ENCODE assay signal across 16 cellular contexts in genomic region chr20:278607-279571, GRCh38. TPM values are rescaled to one million over a fixed set of nuclear protein-coding genes. Genes with fewer than 3 reads are reported as not detected.
DNase-seq lines count a peak whose midpoint lies in the region; ATAC-seq and TF ChIP-seq lines count a peak whose summit lies in the region.
"Had no signal": no experiment of that assay in that cellular context is flagged by ENCODE, and none has a peak within 500 bp of the region (broad histone marks: within the 10 kb centered on the region; RNA-seq: fewer than 3 reads in every experiment).

No MANE protein-coding gene starts in this region.

- no peaks in the 10 kb centered on the region for H3K9me3 Mint-ChIP-seq in activated CD8-positive, alpha-beta memory T cell treated with anti-CD3 and anti-CD28 coated beads, Interleukin-2, amount 10 ng/mL, durations not matched to agents 7 days and 5 days (ENCODE audit: low read depth)
- H3K9me3 Mint-ChIP-seq: nephron progenitor cell had no signal

- H3K9me3 ChIP-seq in upper lobe of right lung, result no peaks in the 10 kb centered on the region

- peak; percentile 13 for TF ChIP-seq CTCF in upper lobe of right lung (IDR thresholded peaks at IDR 0.05)

- no peaks in the 10 kb centered on the region for H3K4me1 ChIP-seq in upper lobe of right lung

- H3K27ac Mint-ChIP-seq in activated CD8-positive, alpha-beta memory T cell treated with anti-CD3 and anti-CD28 coated beads, Interleukin-2, amount 10 ng/mL, durations not matched to agents 7 days and 5 days, result no peak overlapping the region

- H3K36me3 ChIP-seq in upper lobe of right lung, result peaks cover 19% of the 10 kb centered on the region

- intact Hi-C loops in upper lobe of right lung (cut with DNase I), result no loop called here

- CTCF ChIA-PET in activated CD8-positive, alpha-beta memory T cell treated with anti-CD3 and anti-CD28 coated beads, Interleukin-2, amount 10 ng/mL, durations not matched to agents 7 days and 5 days (lab: Charles Lee), result no interaction called here

- H3K4me3 Mint-ChIP-seq in activated CD8-positive, alpha-beta memory T cell treated with anti-CD3 and anti-CD28 coated beads, Interleukin-2, amount 10 ng/mL, durations not matched to agents 7 days and 5 days, result no peak overlapping the region
- H3K4me3 Mint-ChIP-seq: nephron progenitor cell had no signal

- ATAC-seq in activated CD8-positive, alpha-beta memory T cell treated with anti-CD3 and anti-CD28 coated beads, Interleukin-2, amount 10 ng/mL, durations not matched to agents 7 days and 5 days, result no peak
- no peak for ATAC-seq in left lobe of liver
- peak; percentile 44 for ATAC-seq in upper lobe of right lung
- ATAC-seq in GM21515 (IDR thresholded peaks at IDR 0.05; ENCODE audit: unreplicated experiment), result no peak

- no peak overlapping the region for H3K27ac ChIP-seq in upper lobe of right lung

- H3K36me3 Mint-ChIP-seq in activated CD8-positive, alpha-beta memory T cell treated with anti-CD3 and anti-CD28 coated beads, Interleukin-2, amount 10 ng/mL, durations not matched to agents 7 days and 5 days, result peaks cover 9% of the 10 kb centered on the region

- no peaks in the 10 kb centered on the region for H3K27me3 Mint-ChIP-seq in activated CD8-positive, alpha-beta memory T cell treated with anti-CD3 and anti-CD28 coated beads, Interleukin-2, amount 10 ng/mL, durations not matched to agents 7 days and 5 days

- no peaks in the 10 kb centered on the region for H3K27me3 ChIP-seq in upper lobe of right lung

- peak; percentile 40 for DNase-seq in activated CD8-positive, alpha-beta memory T cell treated with anti-CD3 and anti-CD28 coated beads, Interleukin-2, amount 50 U/mL, for 48 hours
- no peak for DNase-seq in activated CD8-positive, alpha-beta memory T cell treated with anti-CD3 and anti-CD28 coated beads, Interleukin-2, amount 10 ng/mL, durations not matched to agents 7 days and 5 days
- DNase-seq in fibroblast of gingiva (ENCODE audit: low read depth), result peak; percentile 67
- DNase-seq in left lobe of liver (ENCODE audit: low spot score), result peak; percentile 38
- no peak for DNase-seq in upper lobe of right lung
- DNase-seq in stimulated activated CD4-positive, alpha-beta T cell treated with anti-CD3 and anti-CD28 coated beads, Interleukin-2, amount 100 ng/mL, for 24 hours, result no peak
- DNase-seq in NCI-H2081 treated with DMSO at 0.1 percent for 48 hours (lab: John Stamatoyannopoulos, UW), result no peak
- DNase-seq: 8988T; activated gamma-delta T cell; DMS153; NCI-H1105 treated with DMSO at 0.1 percent for 48 hours; NCI-H526; nephron progenitor cell; stimulated activated naive CD4-positive, alpha-beta T cell treated with Interleukin-2 at 50 U/mL for 16 hours had no signal

- peak overlapping the region; percentile 25 for H3K4me3 ChIP-seq in upper lobe of right lung

- H3K4me1 Mint-ChIP-seq in activated CD8-positive, alpha-beta memory T cell treated with anti-CD3 and anti-CD28 coated beads, Interleukin-2, amount 10 ng/mL, durations not matched to agents 7 days and 5 days, result no peaks in the 10 kb centered on the region

RNA-seq across cellular contexts. Expression of gene C20orf96, which starts 11.7 kb away (rescaled TPM):
- 1 to 10 TPM; 7.5 to 8.2 TPM for total RNA-seq in activated CD8-positive, alpha-beta memory T cell treated with anti-CD3 and anti-CD28 coated beads, Interleukin-2, amount 10 ng/mL, durations not matched to agents 7 days and 5 days
- total RNA-seq in left lobe of liver (2.0 TPM), upper lobe of right lung (8.8 TPM)

RNA-seq across cellular contexts. Expression of gene ZCCHC3, which starts 18.5 kb away (rescaled TPM):
- 10 to 100 TPM; 27.4 to 28.2 TPM for total RNA-seq in activated CD8-positive, alpha-beta memory T cell treated with anti-CD3 and anti-CD28 coated beads, Interleukin-2, amount 10 ng/mL, durations not matched to agents 7 days and 5 days
- total RNA-seq in left lobe of liver (5.6 TPM), upper lobe of right lung (15.7 TPM)

RNA-seq across cellular contexts. Expression of gene DEFB132, which starts 21.4 kb away (rescaled TPM):
- total RNA-seq in activated CD8-positive, alpha-beta memory T cell treated with anti-CD3 and anti-CD28 coated beads, Interleukin-2, amount 10 ng/mL, durations not matched to agents 7 days and 5 days, result not detected
- 0.15 TPM for total RNA-seq in left lobe of liver
- total RNA-seq in upper lobe of right lung, result not detected
- total RNA-seq: dermis microvascular lymphatic vessel endothelial cell had no signal

RNA-seq across cellular contexts. Expression of gene SOX12, which starts 46.5 kb away (rescaled TPM):
- total RNA-seq in activated CD8-positive, alpha-beta memory T cell treated with anti-CD3 and anti-CD28 coated beads, Interleukin-2, amount 10 ng/mL, durations not matched to agents 7 days and 5 days, result 1 to 10 TPM; 5.7 to 6.3 TPM
- 5.6 TPM for total RNA-seq in left lobe of liver
- total RNA-seq in upper lobe of right lung, result 8.4 TPM

RNA-seq across cellular contexts. Expression of gene DEFB129, which starts 51.8 kb away (rescaled TPM):
- total RNA-seq in activated CD8-positive, alpha-beta memory T cell treated with anti-CD3 and anti-CD28 coated beads, Interleukin-2, amount 10 ng/mL, durations not matched to agents 7 days and 5 days, result not detected
- not detected for total RNA-seq in left lobe of liver
- not detected for total RNA-seq in upper lobe of right lung
- total RNA-seq: dermis microvascular lymphatic vessel endothelial cell had no signal

Comparison
In these comparisons a context has a peak if more than half of its experiments do, and no peak if none do; other contexts are left out.
1. DNase-seq: peak in activated CD8-positive, alpha-beta memory T cell treated with anti-CD3 and anti-CD28 coated beads, Interleukin-2, amount 50 U/mL, for 48 hours (single experiment), fibroblast of gingiva (single experiment) and left lobe of liver (single experiment); none in activated CD8-positive, alpha-beta memory T cell treated with anti-CD3 and anti-CD28 coated beads, Interleukin-2, amount 10 ng/mL, durations not matched to agents 7 days and 5 days (single experiment), upper lobe of right lung (single experiment), stimulated activated CD4-positive, alpha-beta T cell treated with anti-CD3 and anti-CD28 coated beads, Interleukin-2, amount 100 ng/mL, for 24 hours (0 of 2) and NCI-H2081 treated with DMSO at 0.1 percent for 48 hours (single experiment).